15 cellular contexts compared by ENCODE assay signal in the genomic region with DNA sequence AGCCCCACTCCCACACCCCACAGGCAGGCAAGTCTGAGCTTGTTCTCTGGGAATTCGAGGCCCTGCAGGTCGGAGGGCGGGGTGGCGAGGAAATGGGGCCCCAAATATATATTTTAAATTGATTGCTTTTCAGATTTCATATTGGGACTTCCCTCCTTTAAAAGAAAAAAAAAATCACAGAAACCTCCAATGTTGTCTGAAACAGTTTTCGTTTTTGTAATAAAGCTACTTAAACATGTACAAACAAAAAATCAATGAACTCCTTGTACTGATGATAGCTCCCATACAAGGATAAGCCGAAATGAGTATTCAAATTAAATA. TPM values are rescaled to one million over a fixed set of nuclear protein-coding genes. Genes with fewer than 3 reads are reported as not detected.
DNase-seq lines count a peak whose midpoint lies in the region; TF ChIP-seq lines count a peak whose summit lies in the region.
"Had no signal": no experiment of that assay in that cellular context is flagged by ENCODE, and none has a peak within 500 bp of the region (broad histone marks: within the 10 kb centered on the region; RNA-seq: fewer than 3 reads in every experiment).

No MANE protein-coding gene starts in this region.

- no peak overlapping the region for H3K27ac Mint-ChIP-seq in neural crest cell (ENCODE audit: unreplicated experiment)
- no peak overlapping the region for H3K27ac Mint-ChIP-seq in activated CD4-positive, alpha-beta memory T cell treated with anti-CD3 and anti-CD28 coated beads, Interleukin-2, amount 10 ng/mL, durations not matched to agents 7 days and 5 days
- H3K27ac Mint-ChIP-seq: CD4-positive, alpha-beta T cell had no signal

- H3K36me3 ChIP-seq in HUES6 (ENCODE audit: control insufficient read depth, insufficient read depth, low read length): no peaks in the 10 kb centered on the region
- H3K36me3 ChIP-seq: MG63 had no signal

- H3K36me3 Mint-ChIP-seq in neural crest cell (ENCODE audit: low read depth): no peaks in the 10 kb centered on the region
- H3K36me3 Mint-ChIP-seq in activated CD4-positive, alpha-beta memory T cell treated with anti-CD3 and anti-CD28 coated beads, Interleukin-2, amount 10 ng/mL, durations not matched to agents 7 days and 5 days (ENCODE audit: low read depth): no peaks in the 10 kb centered on the region

- H3K27ac ChIP-seq in C4-2B (no peak overlapping the region), HUES6 (ENCODE audit: low read depth, low read length) (peak overlapping the region; percentile 54), VCaP (no peak overlapping the region)
- H3K27ac ChIP-seq: GM23248, SK-N-MC had no signal

- H3K4me1 ChIP-seq in HUES6 (ENCODE audit: control insufficient read depth, insufficient read depth, low read length): peaks cover 11% of the 10 kb centered on the region
- H3K4me1 ChIP-seq: Caco-2 had no signal

- H3K4me3 ChIP-seq in HUES6 (ENCODE audit: low read depth, low read length): no peak overlapping the region
- H3K4me3 ChIP-seq: GM23248, MG63, SK-N-MC had no signal

- H3K9ac ChIP-seq in HUES6 (ENCODE audit: low read length): no peak overlapping the region
- H3K9ac ChIP-seq: GM23248 had no signal

- no peaks in the 10 kb centered on the region for H3K9me3 ChIP-seq in HUES6 (ENCODE audit: control insufficient read depth, insufficient read depth, low read depth, low read length)
- H3K9me3 ChIP-seq: Caco-2, MG63 had no signal

- POLR2A ChIA-PET in activated CD4-positive, alpha-beta memory T cell treated with anti-CD3 and anti-CD28 coated beads, Interleukin-2, amount 10 ng/mL, durations not matched to agents 7 days and 5 days (lab: Charles Lee): no interaction called here

- H3K27me3 ChIP-seq in HUES6 (ENCODE audit: control insufficient read depth, insufficient read depth, low read length): no peaks in the 10 kb centered on the region
- H3K27me3 ChIP-seq: MG63 had no signal

- H3K4me1 Mint-ChIP-seq in neural crest cell: peaks cover 14% of the 10 kb centered on the region
- no peaks in the 10 kb centered on the region for H3K4me1 Mint-ChIP-seq in activated CD4-positive, alpha-beta memory T cell treated with anti-CD3 and anti-CD28 coated beads, Interleukin-2, amount 10 ng/mL, durations not matched to agents 7 days and 5 days

- H3K9me3 Mint-ChIP-seq in neural crest cell: no peaks in the 10 kb centered on the region
- peaks cover 6% of the 10 kb centered on the region for H3K9me3 Mint-ChIP-seq in activated CD4-positive, alpha-beta memory T cell treated with anti-CD3 and anti-CD28 coated beads, Interleukin-2, amount 10 ng/mL, durations not matched to agents 7 days and 5 days

- CTCF ChIA-PET in activated CD4-positive, alpha-beta memory T cell treated with anti-CD3 and anti-CD28 coated beads, Interleukin-2, amount 10 ng/mL, durations not matched to agents 7 days and 5 days (lab: Charles Lee): interaction anchor here (1.5 kb wide), 1 partner anchor 19 kb away, joined by 4 read pairs; no protein-coding TSS in a partner anchor

- TF ChIP-seq CTCF in C4-2B (conservative IDR thresholded peaks at IDR 0.05) (peak; percentile 52), VCaP (conservative IDR thresholded peaks at IDR 0.05) (peak; percentile 58), neural crest cell (conservative IDR thresholded peaks at IDR 0.05) (peak; percentile 34)

- no peak overlapping the region for H3K4me3 Mint-ChIP-seq in neural crest cell
- H3K4me3 Mint-ChIP-seq in activated CD4-positive, alpha-beta memory T cell treated with anti-CD3 and anti-CD28 coated beads, Interleukin-2, amount 10 ng/mL, durations not matched to agents 7 days and 5 days: no peak overlapping the region
- H3K4me3 Mint-ChIP-seq: CD4-positive, alpha-beta T cell had no signal

- no peak for DNase-seq in neural crest cell (ENCODE audit: low read depth, low spot score)
- no peak for DNase-seq in DMS 273 (lab: John Stamatoyannopoulos, UW; ENCODE audit: unreplicated experiment)
- no peak for DNase-seq in activated CD4-positive, alpha-beta memory T cell treated with anti-CD3 and anti-CD28 coated beads, Interleukin-2, amount 10 ng/mL, durations not matched to agents 7 days and 5 days
- DNase-seq in DMS79 treated with DMSO at 0.1 percent for 48 hours (lab: John Stamatoyannopoulos, UW): no peak
- DNase-seq: CD4-positive, alpha-beta T cell; GF-D8; NCI-H1436 treated with DMSO at 0.1 percent for 48 hours had no signal

- no peaks in the 10 kb centered on the region for H3K27me3 Mint-ChIP-seq in neural crest cell (ENCODE audit: low read depth)
- peaks cover 3% of the 10 kb centered on the region for H3K27me3 Mint-ChIP-seq in activated CD4-positive, alpha-beta memory T cell treated with anti-CD3 and anti-CD28 coated beads, Interleukin-2, amount 10 ng/mL, durations not matched to agents 7 days and 5 days

RNA-seq across cellular contexts. Expression of a gene that starts 21.5 kb away (rescaled TPM):
- total RNA-seq in neural crest cell: 2.8 and 4.5 TPM in 2 replicates
- total RNA-seq in activated CD4-positive, alpha-beta memory T cell treated with anti-CD3 and anti-CD28 coated beads, Interleukin-2, amount 10 ng/mL, durations not matched to agents 7 days and 5 days: not detected
- total RNA-seq: IMR-90 had no signal
